Comparison of ENCODE assay signal across 30 cellular contexts in genomic region chr5:180040287-180041214, GRCh38. TPM values are rescaled to one million over a fixed set of nuclear protein-coding genes. Genes with fewer than 3 reads are reported as not detected.
DNase-seq lines count a peak whose midpoint lies in the region; ATAC-seq and TF ChIP-seq lines count a peak whose summit lies in the region.
"Had no signal": no experiment of that assay in that cellular context is flagged by ENCODE, and none has a peak within 500 bp of the region (broad histone marks: within the 10 kb centered on the region; RNA-seq: fewer than 3 reads in every experiment).

No MANE protein-coding gene starts in this region.

- H3K4me1 Mint-ChIP-seq in endodermal cell (peaks cover 21% of the 10 kb centered on the region), nephron progenitor cell (no peaks in the 10 kb centered on the region), T-helper 17 cell (peaks cover 2% of the 10 kb centered on the region)
- H3K4me1 Mint-ChIP-seq: B cell, memory B cell had no signal

- no peak overlapping the region for H3K9ac ChIP-seq in endodermal cell (ENCODE audit: extremely low read depth, low read length, poor library complexity, severe bottlenecking)

- BruUV-seq in Panc1 (replicated peaks; lab: Mats Ljungman, UMichigan), result no TSS peak

- intact Hi-C loops in Panc1 (cut with micrococcal nuclease; ENCODE audit: unreplicated experiment) (no loop called here), vagina (cut with DNase I) (no loop called here)

- DNase-seq in G401 (ENCODE audit: low spot score), result peak; percentile 47
- DNase-seq in Panc1 (ENCODE audit: low read depth, low spot score), result no peak
- no peak for DNase-seq in endodermal cell
- DNase-seq in nephron progenitor cell, result no peak
- DNase-seq in vagina (ENCODE audit: extremely low spot score in 2 of 2), result no peak
- DNase-seq in NCI-H187 (lab: John Stamatoyannopoulos, UW), result no peak
- no peak for DNase-seq in T-helper 17 cell
- DNase-seq: ACHN; activated CD4-positive, alpha-beta T cell treated with anti-CD3 and anti-CD28 coated beads for 48 hours; activated CD8-positive, alpha-beta memory T cell treated with anti-CD3 and anti-CD28 coated beads for 24 hours; activated T-cell treated with anti-CD3 and anti-CD28 coated beads for 4 hours; aorta; CD4-positive, alpha-beta memory T cell; Karpas-422; NCI-H2171; posterior cingulate gyrus; right cardiac atrium; stimulated activated CD4-positive, alpha-beta T cell treated with anti-CD3 and anti-CD28 coated beads, Interleukin-1b, Interleukin-23, amount 100 ng/mL, for 48 hours; stimulated activated naive CD4-positive, alpha-beta T cell treated with Interleukin-2 at 50 U/mL for 16 hours; T1000; testis had no signal

- no peak for TF ChIP-seq CTCF in Panc1 (IDR thresholded peaks at IDR 0.05)
- TF ChIP-seq CTCF in endodermal cell (conservative IDR thresholded peaks at IDR 0.05), result no peak
- no peak for TF ChIP-seq CTCF in nephron progenitor cell (IDR thresholded peaks at IDR 0.05)
- no peak for TF ChIP-seq CTCF in vagina (IDR thresholded peaks at IDR 0.05)

- H3K9me3 Mint-ChIP-seq in endodermal cell, result peaks cover 13% of the 10 kb centered on the region
- H3K9me3 Mint-ChIP-seq in nephron progenitor cell, result peaks cover 51% of the 10 kb centered on the region

- in situ Hi-C loops in G401 (cut with HindIII; ENCODE audit: low sequenced_read_pairs), result no loop called here
- in situ Hi-C loops in Panc1 (cut with HindIII; ENCODE audit: low pct_unique_long_range_greater_than_20kb, low sequenced_read_pairs), result no loop called here

- H3K27ac ChIP-seq in Panc1 (ENCODE audit: low read length), result peak overlapping the region; percentile 52
- no peak overlapping the region for H3K27ac ChIP-seq in endodermal cell (ENCODE audit: low read depth, low read length)
- H3K27ac ChIP-seq in vagina, result no peak overlapping the region
- H3K27ac ChIP-seq: HL-60, RWPE1, SJSA1, testis had no signal

- H3K4me3 ChIP-seq in Panc1 (ENCODE audit: low read depth in 2 of 2, low read length in 2 of 2) (no peak overlapping the region), endodermal cell (ENCODE audit: low read length) (no peak overlapping the region), vagina (no peak overlapping the region)
- H3K4me3 ChIP-seq: SJSA1, testis had no signal

- ATAC-seq in Panc1 (peak; percentile 76), T-helper 17 cell (no peak)
- ATAC-seq: activated naive CD4-positive, alpha-beta T cell treated with anti-CD3 and anti-CD28 coated beads, Interleukin-2, amount 50 U/mL, for 72 hours; right cardiac atrium had no signal

- H3K4me1 ChIP-seq in Panc1 (ENCODE audit: control insufficient read depth, insufficient read depth, low read length) (peaks cover 21% of the 10 kb centered on the region), endodermal cell (ENCODE audit: control insufficient read depth, insufficient read depth, low read length) (no peaks in the 10 kb centered on the region), vagina (no peaks in the 10 kb centered on the region)
- H3K4me1 ChIP-seq: SJSA1, testis had no signal

- H3K4me3 Mint-ChIP-seq in endodermal cell, result no peak overlapping the region
- H3K4me3 Mint-ChIP-seq in nephron progenitor cell, result no peak overlapping the region
- no peak overlapping the region for H3K4me3 Mint-ChIP-seq in T-helper 17 cell
- H3K4me3 Mint-ChIP-seq: B cell; CD4-positive, alpha-beta memory T cell; central memory CD8-positive, alpha-beta T cell; memory B cell; neural crest cell had no signal

- H3K36me3 ChIP-seq in Panc1 (ENCODE audit: control insufficient read depth, insufficient read depth, low read length) (0 out of 2 replicates have a peak, but pooled peaks cover 3% of the 10 kb centered on the region), endodermal cell (ENCODE audit: control insufficient read depth, insufficient read depth, low read length) (peaks cover 67% of the 10 kb centered on the region), vagina (peaks cover 0 to 12% of the 10 kb centered on the region in 2 donors)
- H3K36me3 ChIP-seq: SJSA1 had no signal

- POLR2A ChIA-PET in Panc1 (lab: Charles Lee), result no interaction called here

- peak overlapping the region; percentile 68 for H3K27ac Mint-ChIP-seq in endodermal cell
- peak overlapping the region; percentile 69 for H3K27ac Mint-ChIP-seq in nephron progenitor cell
- H3K27ac Mint-ChIP-seq in T-helper 17 cell, result no peak overlapping the region
- H3K27ac Mint-ChIP-seq: activated T-helper 2 cell treated with anti-CD3 and anti-CD28 coated beads, Interferon-gamma antibody, Interleukin-2, Interleukin-4, amounts not matched to agents 10 μg/mL and 5 μg/mL and 100 μg/mL, durations not matched to agents 14 hours and 24 hours and 36 hours; B cell; CD4-positive, alpha-beta memory T cell; memory B cell had no signal

- no peak for TF ChIP-seq POLR2A in vagina (IDR thresholded peaks at IDR 0.05)

- H3K36me3 Mint-ChIP-seq in endodermal cell (ENCODE audit: low read depth), result peaks cover 66% of the 10 kb centered on the region
- H3K36me3 Mint-ChIP-seq in nephron progenitor cell (ENCODE audit: low read depth), result peaks cover 97% of the 10 kb centered on the region
- peaks cover 2% of the 10 kb centered on the region for H3K36me3 Mint-ChIP-seq in T-helper 17 cell (ENCODE audit: low read depth)

- H3K27me3 ChIP-seq in Panc1 (ENCODE audit: control insufficient read depth, insufficient read depth, low read length) (no peaks in the 10 kb centered on the region), endodermal cell (ENCODE audit: control insufficient read depth, insufficient read depth, low read length, poor library complexity, severe bottlenecking) (no peaks in the 10 kb centered on the region), vagina (no peaks in the 10 kb centered on the region)
- H3K27me3 ChIP-seq: testis had no signal

- WGBS in endodermal cell (ENCODE audit: insufficient coverage in 1 of 2, insufficient read length in 1 of 2), 2 experiments, result 81 to 100% methylated on average over 1 to 11 of the region's 11 CpGs

- CTCF ChIA-PET in Panc1 (lab: Charles Lee), result no interaction called here

- H3K27me3 Mint-ChIP-seq in endodermal cell (ENCODE audit: insufficient read depth) (no peaks in the 10 kb centered on the region), nephron progenitor cell (ENCODE audit: low read depth, poor library complexity) (no peaks in the 10 kb centered on the region), T-helper 17 cell (no peaks in the 10 kb centered on the region)
- H3K27me3 Mint-ChIP-seq: B cell; CD4-positive, alpha-beta memory T cell; central memory CD8-positive, alpha-beta T cell; memory B cell had no signal

- peaks cover 10% of the 10 kb centered on the region; the same call in 1 of the 2 replicates for H3K9me3 ChIP-seq in Panc1 (ENCODE audit: control insufficient read depth, insufficient read depth, low read depth, low read length)
- H3K9me3 ChIP-seq in endodermal cell (ENCODE audit: control insufficient read depth, low read length), result peaks cover 27% of the 10 kb centered on the region
- H3K9me3 ChIP-seq in vagina, result peaks cover 5% of the 10 kb centered on the region
- H3K9me3 ChIP-seq in T-helper 17 cell (ENCODE audit: control insufficient read depth, low read length, poor library complexity, severe bottlenecking), result peaks cover under 1% of the 10 kb centered on the region
- H3K9me3 ChIP-seq: testis had no signal

RNA-seq across cellular contexts. Expression of gene RNF130, which starts 31.0 kb away (rescaled TPM):
- 54.9 and 67.9 TPM in 2 replicates for total RNA-seq in G401 (2014; rRNA removed; shearing (Covaris generic))
- total RNA-seq in Panc1 (2021; ENCODE audit: unreplicated experiment) (73.1 TPM), endodermal cell (10 to 100 TPM; 64.7 to 74.4 TPM), vagina (103 TPM), T-helper 17 cell (10 to 100 TPM; 10.8 to 15.3 TPM)
- polyA plus RNA-seq in Panc1 (2012; ENCODE audit: insufficient read length), result 89.7 TPM
- polyA plus RNA-seq in endodermal cell (2013, experiment 1 of 2), result 120 TPM
- polyA plus RNA-seq in endodermal cell (2013, experiment 2 of 2), result 106 TPM
